In the genomic region with DNA sequence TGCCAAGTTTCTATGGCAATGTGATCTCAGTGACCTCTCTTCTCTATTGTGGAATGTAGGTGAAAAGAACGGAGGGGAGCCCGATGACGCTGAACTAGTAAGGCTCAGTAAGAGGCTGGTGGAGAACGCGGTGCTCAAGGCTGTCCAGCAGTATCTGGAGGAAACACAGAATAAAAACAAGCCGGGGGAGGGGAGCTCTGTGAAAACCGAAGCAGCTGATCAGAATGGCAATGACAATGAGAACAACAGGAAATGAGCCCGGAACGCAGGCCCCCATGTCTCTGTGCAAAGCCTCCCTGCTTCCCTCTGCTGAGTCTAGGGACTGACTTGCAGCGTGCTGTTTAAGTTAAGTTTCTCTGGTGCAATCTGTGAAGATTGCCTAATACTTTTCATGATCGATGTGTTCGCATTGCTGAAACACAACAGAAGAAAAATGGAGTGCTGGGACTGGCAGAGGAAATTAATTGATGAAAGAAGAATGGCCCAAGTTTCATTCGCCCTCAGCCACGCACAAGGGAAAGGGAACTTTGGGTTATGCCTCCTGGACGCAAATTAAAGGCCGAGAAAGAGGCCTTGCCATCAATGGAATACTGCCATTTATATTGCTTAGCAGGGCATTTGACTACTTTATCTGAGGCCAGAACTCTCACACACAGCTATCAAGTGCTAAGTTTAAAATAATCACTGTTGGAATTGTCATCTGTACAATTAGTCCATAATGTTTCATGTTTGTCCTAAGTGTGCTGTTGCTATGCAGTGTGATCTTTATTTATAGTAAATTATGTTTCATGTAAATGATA, we compare ENCODE assay signal across 8 cellular contexts.
DNase-seq lines count a peak whose midpoint lies in the region; ATAC-seq and FAIRE-seq lines count a peak whose summit lies in the region.

No MANE protein-coding gene starts in this region.

- peaks cover 6% of the 10 kb centered on the region for H3K9me3 Mint-ChIP-seq in activated CD8-positive, alpha-beta memory T cell treated with anti-CD3 and anti-CD28 coated beads, Interleukin-2, amount 10 ng/mL, durations not matched to agents 7 days and 5 days (ENCODE audit: low read depth)

- no peak for FAIRE-seq in RCC 7860 (lab: Jason Lieb, UNC)

- H3K36me3 Mint-ChIP-seq in activated CD8-positive, alpha-beta memory T cell treated with anti-CD3 and anti-CD28 coated beads, Interleukin-2, amount 10 ng/mL, durations not matched to agents 7 days and 5 days = peaks cover 24% of the 10 kb centered on the region

- H3K4me1 Mint-ChIP-seq in activated CD8-positive, alpha-beta memory T cell treated with anti-CD3 and anti-CD28 coated beads, Interleukin-2, amount 10 ng/mL, durations not matched to agents 7 days and 5 days = peaks cover 18% of the 10 kb centered on the region

- H3K4me3 Mint-ChIP-seq in activated CD8-positive, alpha-beta memory T cell treated with anti-CD3 and anti-CD28 coated beads, Interleukin-2, amount 10 ng/mL, durations not matched to agents 7 days and 5 days = peak overlapping the region; percentile 60

- in situ Hi-C loops in KBM-7 (cut with MboI; ENCODE audit: low pct_unique_long_range_greater_than_20kb, low sequenced_read_pairs) = no loop called here

- peak; percentile 97 for ATAC-seq in activated CD8-positive, alpha-beta memory T cell treated with anti-CD3 and anti-CD28 coated beads, Interleukin-2, amount 10 ng/mL, durations not matched to agents 7 days and 5 days
- ATAC-seq in sciatic nerve (peak; percentile 78), HG02840 (IDR thresholded peaks at IDR 0.05; ENCODE audit: low FRiP score, unreplicated experiment) (no peak)

- no peaks in the 10 kb centered on the region for H3K27me3 Mint-ChIP-seq in activated CD8-positive, alpha-beta memory T cell treated with anti-CD3 and anti-CD28 coated beads, Interleukin-2, amount 10 ng/mL, durations not matched to agents 7 days and 5 days

- H3K27ac Mint-ChIP-seq in activated CD8-positive, alpha-beta memory T cell treated with anti-CD3 and anti-CD28 coated beads, Interleukin-2, amount 10 ng/mL, durations not matched to agents 7 days and 5 days = peak overlapping the region; percentile 89

- intact Hi-C loops in sciatic nerve (cut with DNase I) = no loop called here

- DNase-seq in KBM-7 (peak; percentile 92), globus pallidus (ENCODE audit: low spot score) (peak; percentile 78), sciatic nerve (ENCODE audit: low spot score) (peak; percentile 60), RCC 7860 (ENCODE audit: low spot score) (no peak), OCI-M1 (lab: John Stamatoyannopoulos, UW) (no peak), NCI-H2081 (lab: John Stamatoyannopoulos, UW) (no peak)
- DNase-seq in activated CD8-positive, alpha-beta memory T cell treated with anti-CD3 and anti-CD28 coated beads, Interleukin-2, amount 10 ng/mL, durations not matched to agents 7 days and 5 days = peak; percentile 81

- CTCF ChIA-PET in activated CD8-positive, alpha-beta memory T cell treated with anti-CD3 and anti-CD28 coated beads, Interleukin-2, amount 10 ng/mL, durations not matched to agents 7 days and 5 days (lab: Charles Lee) = interaction anchor here (1.1 to 2.2 kb wide), 2 partner anchors 82 to 99 kb away, joined by 5 to 6 read pairs; no protein-coding TSS in a partner anchor

Comparison
In these comparisons a context has a peak if more than half of its experiments do, and no peak if none do; other contexts are left out.
1. DNase-seq: peak in KBM-7 (single experiment), activated CD8-positive, alpha-beta memory T cell treated with anti-CD3 and anti-CD28 coated beads, Interleukin-2, amount 10 ng/mL, durations not matched to agents 7 days and 5 days (single experiment), globus pallidus (single experiment) and sciatic nerve (single experiment); none in RCC 7860 (single experiment), OCI-M1 (single experiment) and NCI-H2081 (0 of 2).